In the genomic region with DNA sequence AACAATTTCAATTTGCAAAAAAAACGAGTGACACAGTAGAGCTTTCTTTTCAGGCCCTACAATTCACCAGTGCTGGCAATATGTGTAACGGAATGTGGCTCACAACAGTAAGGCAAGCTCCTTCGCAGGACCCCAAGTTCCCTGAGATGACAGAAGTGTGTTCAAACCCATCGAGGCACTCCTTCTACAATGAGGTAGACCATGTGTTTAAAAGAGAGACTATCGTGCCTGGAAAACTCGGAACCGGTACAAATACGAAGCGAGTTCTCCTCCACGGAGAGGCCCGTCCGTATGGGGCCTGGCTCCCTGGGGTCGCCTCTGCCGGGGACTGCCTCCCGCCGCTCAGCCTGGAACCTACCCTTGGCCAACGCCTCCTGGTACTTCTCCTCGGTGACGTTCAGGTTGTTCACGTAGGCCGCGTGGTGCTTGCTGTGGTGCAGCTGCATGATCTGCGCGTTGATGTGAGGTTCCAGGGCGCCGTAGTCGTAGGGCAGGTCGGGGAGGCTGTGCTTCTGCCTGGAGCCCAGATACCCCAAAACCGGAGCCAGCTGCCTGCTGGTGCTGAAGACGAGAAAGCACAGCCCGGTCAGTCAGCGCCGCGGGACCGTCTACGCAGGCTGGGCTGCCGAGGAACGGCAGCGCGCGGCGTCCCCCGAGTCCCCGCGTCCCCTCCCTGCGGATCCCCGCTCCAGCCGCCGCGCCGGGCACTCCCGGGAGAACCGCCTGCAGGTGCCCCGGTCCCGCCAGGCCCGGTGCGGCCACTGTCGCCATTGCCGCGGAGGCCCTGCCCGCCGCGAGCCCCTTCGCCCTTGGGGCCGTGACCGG, we compare ENCODE assay signal across 8 cellular contexts. TPM values are rescaled to one million over a fixed set of nuclear protein-coding genes. Genes with fewer than 3 reads are reported as not detected.
A peak's percentile ranks its signal among the peaks of the same experiment; 100 is the strongest.
DNase-seq lines count a peak whose midpoint lies in the region; ATAC-seq and TF ChIP-seq lines count a peak whose summit lies in the region.

No MANE protein-coding gene starts in this region.

- H3K79me2 ChIP-seq in osteoblast (ENCODE audit: insufficient read depth, low read length), result peaks cover 50% of the 10 kb centered on the region

- ATAC-seq in GM19455 (IDR thresholded peaks at IDR 0.05; ENCODE audit: unreplicated experiment), result peak; percentile 36
- peak; percentile 9 for ATAC-seq in HG03558 (IDR thresholded peaks at IDR 0.05; ENCODE audit: extremely low read depth, unreplicated experiment)

- H3K27me3 ChIP-seq in osteoblast (ENCODE audit: insufficient read depth, low read length) (no peaks in the 10 kb centered on the region), tibial artery (no peaks in the 10 kb centered on the region)

- peaks cover 5% of the 10 kb centered on the region for H4K20me1 ChIP-seq in osteoblast (ENCODE audit: insufficient read depth, low read length)

- H3K27ac ChIP-seq in osteoblast (ENCODE audit: low read depth, low read length) (peak overlapping the region; percentile 71), tibial artery (peak overlapping the region; percentile 92 to 94)

- H3K36me3 ChIP-seq in osteoblast (ENCODE audit: insufficient read depth, low read length) (peaks cover 8% of the 10 kb centered on the region), tibial artery (peaks cover 16 to 23% (median 21%) of the 10 kb centered on the region in 3 donors)

- no peaks in the 10 kb centered on the region for H3K9me3 ChIP-seq in osteoblast (ENCODE audit: low read depth, low read length)
- no peaks in the 10 kb centered on the region for H3K9me3 ChIP-seq in tibial artery

- H3K4me1 ChIP-seq in osteoblast (ENCODE audit: insufficient read depth, low read length) (peaks cover 22% of the 10 kb centered on the region), tibial artery (peaks cover 0 to 43% (median 18%) of the 10 kb centered on the region in 4 donors)

- H3K4me1 Mint-ChIP-seq in glutamatergic neuron (ENCODE audit: low read depth, unreplicated experiment), result peaks cover 12% of the 10 kb centered on the region

- H3K4me3 ChIP-seq in osteoblast (ENCODE audit: insufficient read depth, low read length) (peak overlapping the region; percentile 85), tibial artery (peak overlapping the region; percentile 81 to 88)

- H2AFZ ChIP-seq in osteoblast (ENCODE audit: low read length), result peak overlapping the region; percentile 83

- H3K36me3 Mint-ChIP-seq in glutamatergic neuron (ENCODE audit: unreplicated experiment), result no peaks in the 10 kb centered on the region

- intact Hi-C loops in tibial artery (cut with DNase I; ENCODE audit: low total_unique reads), result loop anchor here (2.0 to 10.0 kb wide), 4 partner anchors 34 to 252 kb away; a partner anchor contains a TSS

- peaks cover 7% of the 10 kb centered on the region for H3K27me3 Mint-ChIP-seq in glutamatergic neuron (ENCODE audit: unreplicated experiment)

- peak overlapping the region; percentile 84 for H3K4me2 ChIP-seq in osteoblast (ENCODE audit: insufficient read depth, low read length)

- TF ChIP-seq CTCF in glutamatergic neuron (IDR thresholded peaks at IDR 0.05; ENCODE audit: partially characterized antibody, unreplicated experiment) (no peak), osteoblast (IDR thresholded peaks at IDR 0.05; ENCODE audit: extremely low read depth, low read depth, low read length) (no peak), tibial artery (IDR thresholded peaks at IDR 0.05) (no peak)

- peak overlapping the region; percentile 94 for H3K4me3 Mint-ChIP-seq in glutamatergic neuron (ENCODE audit: unreplicated experiment)

- DNase-seq in CD1c-positive myeloid dendritic cell (ENCODE audit: extremely low spot score), result peak; percentile 60
- DNase-seq in RKO (ENCODE audit: low spot score), result peak; percentile 65
- peak; percentile 31 to 47 (median 42) for DNase-seq in activated naive CD4-positive, alpha-beta T cell (lab: John Stamatoyannopoulos, UW)
- DNase-seq in glutamatergic neuron, result peak; percentile 59
- DNase-seq in osteoblast (ENCODE audit: insufficient read length, low spot score, missing footprints), result peak; percentile 93
- peak; percentile 52 to 80 for DNase-seq in tibial artery

- peak overlapping the region; percentile 85 for H3K27ac Mint-ChIP-seq in glutamatergic neuron (ENCODE audit: unreplicated experiment)

- peaks cover 7% of the 10 kb centered on the region for H3K9me3 Mint-ChIP-seq in glutamatergic neuron (ENCODE audit: unreplicated experiment)

RNA-seq across cellular contexts. Expression of a gene that starts 0.5 kb away (rescaled TPM):
- total RNA-seq in glutamatergic neuron (ENCODE audit: unreplicated experiment) (56.5 TPM), osteoblast (294 and 544 TPM in 2 replicates)

RNA-seq across cellular contexts. Expression of a gene that starts 34.8 kb away (rescaled TPM):
- 108 TPM for total RNA-seq in glutamatergic neuron (ENCODE audit: unreplicated experiment)
- total RNA-seq in osteoblast, result 109 and 119 TPM in 2 replicates

Comparison
In these comparisons a context has a peak if more than half of its experiments do, and no peak if none do; other contexts are left out.
1. Peak in every context shown above with its lines: DNase-seq, ATAC-seq, H3K4me3 ChIP-seq and H3K27ac ChIP-seq.
2. DNase-seq: peak in every context shown above with its lines; median percentile 93 in osteoblast; 66 in tibial artery; 65 in RKO; 60 in CD1c-positive myeloid dendritic cell; 59 in glutamatergic neuron; 42 in activated naive CD4-positive, alpha-beta T cell.